In genomic region chr10:104259456-104259855, GRCh38 we compare ENCODE assay signal across 1 cellular context.
TF ChIP-seq lines count a peak whose summit lies in the region.

No MANE protein-coding gene starts in this region.

TF ChIP-seq in endothelial cell of umbilical vein, 7 proteins besides CTCF, POLR2A, EP300 and RAD21 (continued from another document):
- no peak for TF ChIP-seq MYC (IDR thresholded peaks at IDR 0.05; ENCODE audit: low read depth, low read length)
- TF ChIP-seq FOS (IDR thresholded peaks at IDR 0.05; ENCODE audit: borderline replicate concordance, insufficient read depth, low read length): no peak
- no peak for TF ChIP-seq POLR2AphosphoS5 (IDR thresholded peaks at IDR 0.05; ENCODE audit: insufficient read depth, low read depth, low read length)
- no peak for TF ChIP-seq EZH2 (IDR thresholded peaks at IDR 0.05; ENCODE audit: borderline replicate concordance, low read depth, low read length, severe bottlenecking)
- no peak for TF ChIP-seq JUN (IDR thresholded peaks at IDR 0.05; ENCODE audit: borderline replicate concordance, insufficient read depth, insufficient read length, low read depth)
